In the genomic region with DNA sequence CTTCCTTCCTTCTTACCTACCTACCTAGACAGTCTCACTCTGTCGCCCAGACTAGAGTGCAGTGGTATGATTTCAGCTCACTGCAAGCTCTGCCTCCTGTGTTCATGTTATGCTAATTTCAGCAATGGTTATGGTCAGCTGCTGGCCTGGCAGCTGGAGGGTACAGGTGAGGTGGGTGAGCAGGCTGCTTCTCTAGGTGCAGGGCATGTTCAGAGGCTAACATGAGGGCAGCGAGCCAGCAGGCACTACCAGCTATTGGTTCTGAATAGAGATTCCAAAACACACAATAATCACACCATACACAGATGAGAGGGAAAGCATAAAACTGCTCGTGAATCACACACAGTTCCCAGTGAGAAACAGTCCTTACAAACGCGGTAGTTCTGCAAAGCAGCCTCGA, we compare ENCODE assay signal across 22 cellular contexts. TPM values are rescaled to one million over a fixed set of nuclear protein-coding genes. Genes with fewer than 3 reads are reported as not detected.
"Had no signal": no experiment of that assay in that cellular context is flagged by ENCODE, and none has a peak within 500 bp of the region (broad histone marks: within the 10 kb centered on the region; RNA-seq: fewer than 3 reads in every experiment).

No MANE protein-coding gene starts in this region.

- H3K4me3 ChIP-seq: MG63, SJCRH30 had no signal

- H3K9me3 ChIP-seq: MG63, SJCRH30 had no signal

- DNase-seq: IMR-90, Karpas-422, KG1, MG63, NCI-H1092, NCI-H1105 treated with DMSO at 0.1 percent for 48 hours, NCI-H1436, NCI-H187, NCI-H2029, NCI-H2081 treated with DMSO at 0.1 percent for 48 hours, NCI-H2171, NCI-H226, NCI-H446, NCI-H510A, NCI-H524 treated with DMSO at 0.1 percent for 48 hours, NCI-H69, NCI-H774, RPMI8226, SHP77 treated with DMSO at 0.1 percent for 48 hours, SJCRH30 had no signal

- H3K27ac ChIP-seq: SJCRH30 had no signal

- H3K27me3 ChIP-seq: MG63, SJCRH30 had no signal

- H3K4me1 ChIP-seq: SJCRH30 had no signal

- H3K36me3 ChIP-seq: MG63, SJCRH30 had no signal

RNA-seq across cellular contexts. Expression of a gene that starts 48.7 kb away (rescaled TPM):
- total RNA-seq: HepG2, HT1080, IMR-90, SJCRH30 had no signal
- polyA plus RNA-seq: HepG2, IMR-90 had no signal

RNA-seq across cellular contexts. Expression of a gene that starts 53.8 kb away (rescaled TPM):
- total RNA-seq: HepG2 had no signal
- polyA plus RNA-seq: HepG2 had no signal
